ENCODE assay signal across 15 cellular contexts in genomic region chr2:240503848-240504247, GRCh38.
"Had no signal": no experiment of that assay in that cellular context is flagged by ENCODE, and none has a peak within 500 bp of the region (broad histone marks: within the 10 kb centered on the region; RNA-seq: fewer than 3 reads in every experiment).

No MANE protein-coding gene starts in this region.

- H3K4me1 Mint-ChIP-seq: activated naive CD8-positive, alpha-beta T cell treated with anti-CD3 and anti-CD28 coated beads, Interleukin-2, amount 50 U/mL, for 24 hours; mesothelial cell of epicardium; neural progenitor cell; stimulated activated memory B cell treated with anti-CD40 and anti-IgM and Interleukin-4, amounts not matched to agents 10 μg/mL and 1 μg/mL and 100 μg/mL, for 72 hours had no signal

- H3K4me3 ChIP-seq: neural progenitor cell, SK-N-MC, thyroid gland had no signal

- H3K4me1 ChIP-seq: neural progenitor cell, parathyroid adenoma, thyroid gland had no signal

- H3K36me3 Mint-ChIP-seq: neural progenitor cell had no signal

- ATAC-seq: activated naive CD8-positive, alpha-beta T cell treated with anti-CD3 and anti-CD28 coated beads, Interleukin-2, amount 50 U/mL, for 24 hours; left ventricle myocardium superior; stimulated activated memory B cell treated with anti-CD40 and anti-IgM and Interleukin-4, amounts not matched to agents 10 μg/mL and 1 μg/mL and 100 μg/mL, for 72 hours had no signal

- H3K4me3 Mint-ChIP-seq: activated naive CD8-positive, alpha-beta T cell treated with anti-CD3 and anti-CD28 coated beads, Interleukin-2, amount 50 U/mL, for 24 hours; mesothelial cell of epicardium; neural progenitor cell; stimulated activated memory B cell treated with anti-CD40 and anti-IgM and Interleukin-4, amounts not matched to agents 10 μg/mL and 1 μg/mL and 100 μg/mL, for 72 hours had no signal

- H3K9me3 ChIP-seq: thyroid gland had no signal

- H3K27me3 ChIP-seq: neural progenitor cell, thyroid gland had no signal

- DNase-seq: activated CD4-positive, alpha-beta T cell treated with anti-CD3 and anti-CD28 coated beads for 1 hour; activated CD4-positive, alpha-beta T cell treated with anti-CD3 and anti-CD28 coated beads, Interleukin-2, amount 50 U/mL, for 4 hours; activated naive CD4-positive, alpha-beta T cell; activated naive CD8-positive, alpha-beta T cell treated with anti-CD3 and anti-CD28 coated beads, Interleukin-2, amount 50 U/mL, for 24 hours; cerebellar nuclear complex; erythroblast; left ventricle myocardium superior; stimulated activated CD4-positive, alpha-beta T cell treated with anti-CD3 and anti-CD28 coated beads, Interleukin-12 subunit alpha, Interleukin-12 subunit beta, amount 100 ng/mL, for 4 hours; thyroid gland had no signal

- H3K27me3 Mint-ChIP-seq: activated naive CD8-positive, alpha-beta T cell treated with anti-CD3 and anti-CD28 coated beads, Interleukin-2, amount 50 U/mL, for 24 hours; stimulated activated memory B cell treated with anti-CD40 and anti-IgM and Interleukin-4, amounts not matched to agents 10 μg/mL and 1 μg/mL and 100 μg/mL, for 72 hours had no signal

- H3K9me3 Mint-ChIP-seq: activated naive CD8-positive, alpha-beta T cell treated with anti-CD3 and anti-CD28 coated beads, Interleukin-2, amount 50 U/mL, for 24 hours; mesothelial cell of epicardium; neural progenitor cell had no signal

- H3K27ac Mint-ChIP-seq: activated naive CD8-positive, alpha-beta T cell treated with anti-CD3 and anti-CD28 coated beads, Interleukin-2, amount 50 U/mL, for 24 hours; mesothelial cell of epicardium; neural progenitor cell; stimulated activated memory B cell treated with anti-CD40 and anti-IgM and Interleukin-4, amounts not matched to agents 10 μg/mL and 1 μg/mL and 100 μg/mL, for 72 hours had no signal

- H3K27ac ChIP-seq: neural progenitor cell, parathyroid adenoma, SK-N-MC, thyroid gland, VCaP had no signal

- H3K36me3 ChIP-seq: neural progenitor cell had no signal
